In the genomic region with DNA sequence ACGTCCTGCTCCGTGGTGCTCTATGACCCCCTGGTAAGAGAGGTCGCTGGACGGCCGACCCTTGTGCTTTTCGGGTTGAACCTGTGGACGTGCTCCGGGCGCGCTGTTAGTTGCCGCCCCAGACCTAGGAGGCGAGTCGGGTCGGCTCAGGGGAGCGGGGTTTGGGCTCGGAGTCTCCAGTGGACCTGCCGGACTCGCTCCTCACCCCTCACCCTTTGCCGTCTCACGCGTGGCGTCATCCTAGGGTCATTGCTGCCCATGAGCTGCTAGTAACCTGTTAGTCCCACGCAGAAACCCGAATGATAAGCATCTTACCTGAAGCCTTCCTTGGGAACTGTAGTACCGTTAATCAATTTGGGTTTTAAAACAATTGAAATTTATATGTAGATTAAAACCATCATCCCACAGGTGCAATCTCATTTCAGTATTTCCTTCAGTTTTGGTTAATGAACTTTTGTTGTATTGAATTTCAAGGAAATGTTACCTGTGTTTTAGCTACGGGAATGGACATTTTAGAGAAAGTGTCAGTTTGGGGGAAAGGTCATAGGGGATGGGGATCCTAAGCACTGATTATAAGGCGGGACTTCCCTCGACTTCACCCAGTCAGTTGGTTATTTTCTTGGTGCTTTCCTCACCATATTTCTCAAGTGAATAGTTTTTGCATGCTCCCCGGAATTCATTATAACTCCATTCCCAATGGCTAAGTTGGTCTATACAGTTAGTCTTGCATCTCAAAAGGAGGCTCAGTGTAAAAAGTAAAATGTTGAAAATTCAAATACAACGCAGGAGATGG, we compare ENCODE assay signal across 8 cellular contexts. TPM values are rescaled to one million over a fixed set of nuclear protein-coding genes. Genes with fewer than 3 reads are reported as not detected.
DNase-seq lines count a peak whose midpoint lies in the region; ATAC-seq and TF ChIP-seq lines count a peak whose summit lies in the region.

No MANE protein-coding gene starts in this region.

- H3K4me3 ChIP-seq in cardiac muscle cell (peak overlapping the region; percentile 87), sigmoid colon (peak overlapping the region; percentile 68 to 89 (median 74))

- TF ChIP-seq CTCF in activated B cell treated with CpG ODN at 0.5 μM for 24 hours (IDR thresholded peaks at IDR 0.05) (no peak), cardiac muscle cell (IDR thresholded peaks at IDR 0.05; ENCODE audit: low read depth, low read length) (no peak), sigmoid colon (IDR thresholded peaks at IDR 0.05) (no peak)

- CTCF ChIA-PET in activated B cell treated with CpG ODN at 0.5 μM for 24 hours (lab: Charles Lee), result interaction anchor here (1.0 kb wide), 1 partner anchor 744 kb away, joined by 4 read pairs; no protein-coding TSS in a partner anchor

- DNase-seq in AG08396 (ENCODE audit: low spot score) (peak; percentile 24), activated B cell treated with CpG ODN at 0.5 μM for 24 hours (no peak), cardiac muscle cell (ENCODE audit: low read depth in 1 of 2, low spot score in 1 of 2) (no peak), sigmoid colon (no peak), HK-2 (ENCODE audit: unreplicated experiment) (no peak)
- DNase-seq in stimulated activated naive CD4-positive, alpha-beta T cell treated with Interleukin-2 at 50 U/mL for 16 hours (lab: John Stamatoyannopoulos, UW), result no peak

- no peak for TF ChIP-seq POLR2A in sigmoid colon (IDR thresholded peaks at IDR 0.05)

- H3K4me1 ChIP-seq in cardiac muscle cell (ENCODE audit: low read depth) (peaks cover 13% of the 10 kb centered on the region), sigmoid colon (peaks cover 6 to 40% (median 30%) of the 10 kb centered on the region in 4 donors)

- H3K9me3 Mint-ChIP-seq in activated B cell treated with CpG ODN at 0.5 μM for 24 hours, result no peaks in the 10 kb centered on the region

- POLR2A ChIA-PET in activated B cell treated with CpG ODN at 0.5 μM for 24 hours (lab: Charles Lee), result interaction anchor here (0.8 to 3.7 kb wide), 14 partner anchors 10 to 840 kb away, joined by 3 to 14 read pairs (median 6); partner anchors contain the start of genes INO80C, RPRD1A, ZNF24 and ZSCAN30

- peak overlapping the region; percentile 100 for H3K27ac ChIP-seq in cardiac muscle cell
- peak overlapping the region; percentile 96 to 99 (median 98) for H3K27ac ChIP-seq in sigmoid colon

- peak overlapping the region; percentile 94 for H3K4me3 Mint-ChIP-seq in activated B cell treated with CpG ODN at 0.5 μM for 24 hours

- H3K27me3 ChIP-seq in cardiac muscle cell, result no peaks in the 10 kb centered on the region
- no peaks in the 10 kb centered on the region for H3K27me3 ChIP-seq in sigmoid colon

- peak; percentile 10 for ATAC-seq in GM18870 (IDR thresholded peaks at IDR 0.05; ENCODE audit: unreplicated experiment)
- peak; percentile 20 for ATAC-seq in HG03097 (IDR thresholded peaks at IDR 0.05; ENCODE audit: low FRiP score, unreplicated experiment)
- peak; percentile 15 for ATAC-seq in activated B cell treated with CpG ODN at 0.5 μM for 24 hours (ENCODE audit: low read depth)

- no peak for TF ChIP-seq EP300 in sigmoid colon (IDR thresholded peaks at IDR 0.05)

- intact Hi-C loops in activated B cell treated with CpG ODN at 0.5 μM for 24 hours (cut with micrococcal nuclease), result no loop called here
- intact Hi-C loops in sigmoid colon (cut with DNase I), result loop anchor here (5.0 kb wide), 1 partner anchor 47 kb away; no protein-coding TSS in a partner anchor

- 2% methylated on average over 30 of the region's 30 CpGs for WGBS in sigmoid colon, 2 donors

- no peaks in the 10 kb centered on the region for H3K27me3 Mint-ChIP-seq in activated B cell treated with CpG ODN at 0.5 μM for 24 hours

- peak overlapping the region; percentile 92 for H3K27ac Mint-ChIP-seq in activated B cell treated with CpG ODN at 0.5 μM for 24 hours

- H3K36me3 Mint-ChIP-seq in activated B cell treated with CpG ODN at 0.5 μM for 24 hours (ENCODE audit: low read depth), result peaks cover 42% of the 10 kb centered on the region

- H3K36me3 ChIP-seq in cardiac muscle cell (peaks cover 11% of the 10 kb centered on the region), sigmoid colon (peaks cover 0 to 13% (median 0%) of the 10 kb centered on the region in 4 donors)

- H3K9me3 ChIP-seq in cardiac muscle cell (ENCODE audit: low read depth) (no peaks in the 10 kb centered on the region), sigmoid colon (no peaks in the 10 kb centered on the region)

- peaks cover 60% of the 10 kb centered on the region for H3K4me1 Mint-ChIP-seq in activated B cell treated with CpG ODN at 0.5 μM for 24 hours

RNA-seq across cellular contexts. Expression of gene ELP2, which starts 0.5 kb away (rescaled TPM):
- total RNA-seq in activated B cell treated with CpG ODN at 0.5 μM for 24 hours (105 and 124 TPM in 2 replicates), cardiac muscle cell (27.1 and 39.2 TPM in 2 replicates), sigmoid colon (10 to 100 TPM; 51.7 to 77.2 (median 67.2) TPM)
- polyA plus RNA-seq in cardiac muscle cell (46.9 and 90.1 TPM in 2 replicates), sigmoid colon (10 to 100 TPM; 14.3 to 32.7 (median 21.6) TPM)

RNA-seq across cellular contexts. Expression of gene SLC39A6, which starts 1.1 kb away (rescaled TPM):
- total RNA-seq in activated B cell treated with CpG ODN at 0.5 μM for 24 hours (17.6 and 18.6 TPM in 2 replicates), cardiac muscle cell (24.1 and 35.0 TPM in 2 replicates), sigmoid colon (10 to 100 TPM; 28.1 to 34.6 (median 31.8) TPM)
- polyA plus RNA-seq in cardiac muscle cell (22.7 and 33.7 TPM in 2 replicates), sigmoid colon (10 to 100 TPM in 1 of 3 donors, 1 to 10 TPM in 2; 1.8 to 13.5 (median 3.0) TPM)

RNA-seq across cellular contexts. Expression of gene MOCOS, which starts 57.1 kb away (rescaled TPM):
- total RNA-seq in activated B cell treated with CpG ODN at 0.5 μM for 24 hours (0.39 and 0.42 TPM in 2 replicates), cardiac muscle cell (0.60 and 0.85 TPM in 2 replicates), sigmoid colon (1 to 10 TPM in 2 of 4 donors, under 1 TPM in 2; 0.49 to 1.8 (median 1.0) TPM)
- polyA plus RNA-seq in cardiac muscle cell (0.27 and 0.74 TPM in 2 replicates), sigmoid colon (1 to 10 TPM; 1.8 to 3.6 (median 2.5) TPM)
